ENCODE assay signal across 6 cellular contexts in the genomic region with DNA sequence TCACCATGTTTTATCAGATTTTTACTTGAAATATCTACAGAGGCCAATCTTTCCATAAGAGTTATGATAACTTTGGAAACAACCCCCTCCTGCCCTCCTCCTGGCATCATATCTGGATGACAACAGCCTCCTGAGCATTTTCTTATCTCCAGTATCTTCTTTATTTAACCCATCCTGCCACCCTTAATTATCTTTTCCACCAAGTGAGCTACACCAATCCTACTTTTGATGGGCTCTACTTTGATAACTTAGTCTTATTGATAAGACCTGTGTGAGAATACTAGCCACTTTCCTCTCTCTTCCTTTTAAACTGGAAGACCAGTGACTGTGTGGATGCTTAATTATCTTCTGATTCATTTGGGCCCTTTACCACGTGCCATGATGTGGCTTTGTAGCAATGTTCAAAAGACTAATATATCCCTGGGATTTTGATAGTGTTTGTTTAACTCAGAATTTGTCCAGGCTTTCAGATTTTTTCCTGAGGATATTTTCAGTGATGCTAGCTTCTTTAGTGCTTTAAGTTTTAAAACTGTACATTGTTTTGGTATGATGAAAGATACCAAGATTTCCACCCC.
"Had no signal": no experiment of that assay in that cellular context is flagged by ENCODE, and none has a peak within 500 bp of the region (broad histone marks: within the 10 kb centered on the region; RNA-seq: fewer than 3 reads in every experiment).

No MANE protein-coding gene starts in this region.

- H3K4me3 ChIP-seq: GM23338, K562 had no signal

- H3K4me3 Mint-ChIP-seq: GM23338, H9 had no signal

- H3K4me2 ChIP-seq: GM23338 had no signal

- H2AFZ ChIP-seq: GM23338 had no signal

- DNase-seq: H9, HCEC 1CT, IMR-90, KG1 had no signal

- H3K4me1 Mint-ChIP-seq: GM23338, H9 had no signal

- H3K27ac Mint-ChIP-seq: GM23338, H9 had no signal
